ENCODE assay signal across 11 cellular contexts in the genomic region with DNA sequence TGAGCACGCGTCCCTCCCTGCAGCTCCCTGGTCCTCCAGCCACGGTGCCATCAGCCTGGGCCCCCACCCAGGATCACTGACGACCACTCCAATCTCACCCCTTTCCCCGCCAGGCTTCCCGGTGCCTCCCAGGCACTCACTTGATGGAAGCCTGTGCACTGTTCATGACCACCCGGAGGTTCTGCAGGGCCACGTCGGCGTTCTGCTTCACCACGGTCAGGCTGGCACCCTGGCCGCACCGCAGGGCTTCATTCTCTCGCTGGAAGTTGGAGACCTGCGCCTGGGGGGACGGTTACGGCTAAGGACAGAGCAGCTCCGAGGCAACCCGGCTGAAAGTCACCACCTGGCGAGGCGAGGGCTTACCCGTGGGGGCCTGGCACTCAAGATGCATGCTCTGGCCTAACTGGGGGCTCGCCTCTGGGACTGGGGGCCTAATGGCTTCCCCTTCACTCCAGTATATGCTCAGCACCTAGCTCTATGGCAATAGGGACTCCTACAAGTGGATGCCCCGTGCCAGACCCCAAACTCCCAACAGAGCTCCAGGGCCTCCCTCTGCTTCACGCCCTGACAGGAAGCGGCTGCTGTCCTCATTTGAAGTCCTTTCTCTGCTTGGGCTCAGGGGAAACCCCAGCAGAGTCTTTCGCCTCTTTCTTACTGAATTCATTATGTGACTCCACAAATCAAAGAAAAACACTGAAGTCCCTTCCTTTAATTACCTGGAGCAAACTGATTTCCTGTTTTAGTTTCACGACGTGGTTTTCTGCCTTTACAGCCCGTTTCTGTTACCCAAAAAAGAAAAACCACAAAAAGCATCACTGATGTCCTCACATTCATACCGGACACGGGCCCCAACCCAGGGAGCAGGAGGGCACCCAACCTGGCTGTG. TPM values are rescaled to one million over a fixed set of nuclear protein-coding genes. Genes with fewer than 3 reads are reported as not detected.
A peak's percentile ranks its signal among the peaks of the same experiment; 100 is the strongest.
DNase-seq lines count a peak whose midpoint lies in the region; ATAC-seq and FAIRE-seq lines count a peak whose summit lies in the region.
"Had no signal": no experiment of that assay in that cellular context is flagged by ENCODE, and none has a peak within 500 bp of the region (broad histone marks: within the 10 kb centered on the region; RNA-seq: fewer than 3 reads in every experiment).

No MANE protein-coding gene starts in this region.

- peaks cover 58% of the 10 kb centered on the region for H3K36me3 Mint-ChIP-seq in activated naive CD8-positive, alpha-beta T cell treated with anti-CD3 and anti-CD28 coated beads for 36 hours

- H3K27me3 Mint-ChIP-seq in activated naive CD8-positive, alpha-beta T cell treated with anti-CD3 and anti-CD28 coated beads for 36 hours, result no peaks in the 10 kb centered on the region

- no peaks in the 10 kb centered on the region for H3K9me3 Mint-ChIP-seq in activated naive CD8-positive, alpha-beta T cell treated with anti-CD3 and anti-CD28 coated beads for 36 hours

- FAIRE-seq in GM19239 (lab: Jason Lieb, UNC), result peak; percentile 89

- H3K4me3 Mint-ChIP-seq in activated naive CD8-positive, alpha-beta T cell treated with anti-CD3 and anti-CD28 coated beads for 36 hours, result peak overlapping the region; percentile 67

- H3K4me1 Mint-ChIP-seq in activated naive CD8-positive, alpha-beta T cell treated with anti-CD3 and anti-CD28 coated beads for 36 hours, result peaks cover 53% of the 10 kb centered on the region

- peak overlapping the region; percentile 89 for H3K27ac Mint-ChIP-seq in activated naive CD8-positive, alpha-beta T cell treated with anti-CD3 and anti-CD28 coated beads for 36 hours

- DNase-seq in GM19239 (ENCODE audit: insufficient read length, low spot score), result no peak
- DNase-seq in T-helper 2 cell, result peak in 4 of 5 experiments; percentile 24 to 74 (median 30)
- peak; percentile 71 for DNase-seq in activated naive CD8-positive, alpha-beta T cell treated with anti-CD3 and anti-CD28 coated beads for 36 hours
- peak; percentile 51 for DNase-seq in stimulated activated CD4-positive, alpha-beta T cell treated with anti-CD3 and anti-CD28 coated beads, Interleukin-4, amount 100 ng/mL, for 24 hours
- DNase-seq in HUDEP-2 (lab: John Stamatoyannopoulos, UW; ENCODE audit: unreplicated experiment in 76 of 76), result no peak
- DNase-seq in SW480 (ENCODE audit: low spot score), result no peak
- DNase-seq: amygdala, NCI-H748 treated with DMSO at 0.1 percent for 48 hours, stomach had no signal

- ATAC-seq in HG02885 (IDR thresholded peaks at IDR 0.05; ENCODE audit: poor library complexity, unreplicated experiment) (no peak), GM19452 (IDR thresholded peaks at IDR 0.05; ENCODE audit: unreplicated experiment) (no peak)

RNA-seq across cellular contexts. Expression of gene SNAPC4, which starts 4.2 kb away (rescaled TPM):
- 10 to 100 TPM; 25.2 to 28.0 TPM for total RNA-seq in activated naive CD8-positive, alpha-beta T cell treated with anti-CD3 and anti-CD28 coated beads for 36 hours

RNA-seq across cellular contexts. Expression of gene ENTR1, which starts 6.3 kb away (rescaled TPM):
- 10 to 100 TPM; 55.4 to 58.2 TPM for total RNA-seq in activated naive CD8-positive, alpha-beta T cell treated with anti-CD3 and anti-CD28 coated beads for 36 hours

RNA-seq across cellular contexts. Expression of gene PMPCA, which starts 6.3 kb away (rescaled TPM):
- total RNA-seq in activated naive CD8-positive, alpha-beta T cell treated with anti-CD3 and anti-CD28 coated beads for 36 hours, result 100 to 1,000 TPM; 124 to 130 TPM

RNA-seq across cellular contexts. Expression of gene CARD9, which starts 30.7 kb away (rescaled TPM):
- 1 to 10 TPM; 1.5 to 1.8 TPM for total RNA-seq in activated naive CD8-positive, alpha-beta T cell treated with anti-CD3 and anti-CD28 coated beads for 36 hours

RNA-seq across cellular contexts. Expression of gene INPP5E, which starts 35.5 kb away (rescaled TPM):
- 10 to 100 TPM; 10.9 to 12.1 TPM for total RNA-seq in activated naive CD8-positive, alpha-beta T cell treated with anti-CD3 and anti-CD28 coated beads for 36 hours

Comparison
In these comparisons a context has a peak if more than half of its experiments do, and no peak if none do; other contexts are left out.
1. DNase-seq: peak in T-helper 2 cell (4 of 5), activated naive CD8-positive, alpha-beta T cell treated with anti-CD3 and anti-CD28 coated beads for 36 hours (single experiment) and stimulated activated CD4-positive, alpha-beta T cell treated with anti-CD3 and anti-CD28 coated beads, Interleukin-4, amount 100 ng/mL, for 24 hours (single experiment); none in GM19239 (single experiment), HUDEP-2 (0 of 76) and SW480 (single experiment).